ENCODE assay signal across 25 cellular contexts in genomic region chr1:156399355-156400125, GRCh38. TPM values are rescaled to one million over a fixed set of nuclear protein-coding genes. Genes with fewer than 3 reads are reported as not detected.
A peak's percentile ranks its signal among the peaks of the same experiment; 100 is the strongest.
DNase-seq lines count a peak whose midpoint lies in the region; ATAC-seq, FAIRE-seq and TF ChIP-seq lines count a peak whose summit lies in the region.
"Had no signal": no experiment of that assay in that cellular context is flagged by ENCODE, and none has a peak within 500 bp of the region (broad histone marks: within the 10 kb centered on the region; RNA-seq: fewer than 3 reads in every experiment).

No MANE protein-coding gene starts in this region.

- peaks cover 28 to 38% of the 10 kb centered on the region in 2 experiments for H3K4me1 Mint-ChIP-seq in H9
- H3K4me1 Mint-ChIP-seq: activated CD4-positive, alpha-beta memory T cell treated with anti-CD3 and anti-CD28 coated beads, Interleukin-2, amount 10 ng/mL, durations not matched to agents 7 days and 5 days; immature natural killer cell had no signal

- H3K27ac Mint-ChIP-seq in H9: peak overlapping the region; percentile 33 to 86 (median 46); a peak in 4 of 7 replicates
- H3K27ac Mint-ChIP-seq: activated CD4-positive, alpha-beta memory T cell treated with anti-CD3 and anti-CD28 coated beads, Interleukin-2, amount 10 ng/mL, durations not matched to agents 7 days and 5 days; immature natural killer cell; nephron progenitor cell; T-helper 2 cell treated with Interferon-gamma antibody and Interleukin-4, amounts not matched to agents 5 μg/mL and 100 μg/mL, for 36 hours had no signal

- no peak overlapping the region; the same call in 1 of the 2 replicates for H3K14ac ChIP-seq in H9 (ENCODE audit: insufficient read depth, low read length)

- H3K4me2 ChIP-seq in A549: no peak overlapping the region
- H3K4me2 ChIP-seq in H9 (ENCODE audit: insufficient read depth, insufficient read length, low read length): no peak overlapping the region
- H3K4me2 ChIP-seq: hepatocyte had no signal

- H4K20me1 ChIP-seq in H9 (ENCODE audit: control insufficient read depth, insufficient read depth, insufficient read length): no peaks in the 10 kb centered on the region

- H2BK12ac ChIP-seq in H9 (ENCODE audit: insufficient read length, low read depth, low read length): no peak overlapping the region

- no peak overlapping the region for H4K91ac ChIP-seq in H9 (ENCODE audit: insufficient read length, low read depth, low read length)

- WGBS in A549 (ENCODE audit: missing lambda C conversion rate): 86% methylated on average over 10 of the region's 10 CpGs
- WGBS in H9 (ENCODE audit: extremely low coverage, insufficient read length, low lambda C conversion rate): no CpG with 5 or more reads among the region's 10 CpGs

- no peak overlapping the region for H2BK20ac ChIP-seq in H9 (ENCODE audit: low read depth, low read length, poor library complexity, severe bottlenecking)

- H3K79me1 ChIP-seq in H9 (ENCODE audit: insufficient read depth, low read depth, low read length, poor library complexity, severe bottlenecking): no peaks in the 10 kb centered on the region

- peak overlapping the region; percentile 49 to 63; a peak in 5 of 6 replicates for H3K27ac ChIP-seq in A549
- H3K27ac ChIP-seq in H9 (ENCODE audit: insufficient read length, low read depth, low read length): no peak overlapping the region
- H3K27ac ChIP-seq in Panc1 (ENCODE audit: low read length): no peak overlapping the region
- peak overlapping the region; percentile 34 for H3K27ac ChIP-seq in foreskin keratinocyte
- H3K27ac ChIP-seq in tibial artery: no peak overlapping the region
- H3K27ac ChIP-seq: epithelial cell of prostate, hepatocyte, right lobe of liver, vagina had no signal

- intact Hi-C loops in Panc1 (cut with micrococcal nuclease; ENCODE audit: unreplicated experiment): no loop called here
- intact Hi-C loops in tibial artery (cut with DNase I; ENCODE audit: low total_unique reads): no loop called here

- H3K79me2 ChIP-seq in H9 (ENCODE audit: insufficient read depth, low read length): no peaks in the 10 kb centered on the region
- H3K79me2 ChIP-seq: hepatocyte had no signal

- no peak overlapping the region for H4K5ac ChIP-seq in H9 (ENCODE audit: insufficient read length, low read depth, low read length)

- no peak for TF ChIP-seq POLR2A in A549 (IDR thresholded peaks at IDR 0.05; ENCODE audit: low read length)

- no peak overlapping the region for H2BK15ac ChIP-seq in H9 (ENCODE audit: low read depth, low read length)

- H3K4me1 ChIP-seq in A549 (peaks cover 12% of the 10 kb centered on the region), H9 (ENCODE audit: insufficient read depth, low read length) (peaks cover 8% of the 10 kb centered on the region; the same call in 1 of the 2 replicates), Panc1 (ENCODE audit: control insufficient read depth, insufficient read depth, low read length) (no peaks in the 10 kb centered on the region), foreskin keratinocyte (no peaks in the 10 kb centered on the region), tibial artery (no peaks in the 10 kb centered on the region)
- H3K4me1 ChIP-seq: right lobe of liver, vagina had no signal

- H2BK5ac ChIP-seq in H9 (ENCODE audit: insufficient read length, low read length): no peak overlapping the region

- H3K9me3 ChIP-seq in A549: no peaks in the 10 kb centered on the region
- no peaks in the 10 kb centered on the region for H3K9me3 ChIP-seq in H9 (ENCODE audit: control insufficient read depth, low read depth, low read length)
- no peaks in the 10 kb centered on the region for H3K9me3 ChIP-seq in Panc1 (ENCODE audit: control insufficient read depth, insufficient read depth, low read depth, low read length)
- no peaks in the 10 kb centered on the region for H3K9me3 ChIP-seq in tibial artery
- H3K9me3 ChIP-seq: mucosa of descending colon, right lobe of liver, vagina had no signal

- ATAC-seq in A549 (peak in 1 of 2 experiments; percentile 41; a peak in 3 of 6 replicates), Panc1 (0 out of 2 replicates have a peak, but pooled peaks have one; percentile 23), foreskin keratinocyte (no peak), GM21528 (IDR thresholded peaks at IDR 0.05; ENCODE audit: low FRiP score, unreplicated experiment) (no peak)
- ATAC-seq: mucosa of descending colon, right lobe of liver had no signal

- no peaks in the 10 kb centered on the region for H3K23me2 ChIP-seq in H9 (ENCODE audit: insufficient read length, low read depth, low read length, poor library complexity, severe bottlenecking)

- no peak overlapping the region for H3K9ac ChIP-seq in H9 (ENCODE audit: extremely low read depth, insufficient read length, low read length)

- POLR2A ChIA-PET in A549 (lab: Yijun Ruan, JAX) (no interaction called here), Panc1 (lab: Charles Lee) (interaction anchor here (0.6 kb wide), 1 partner anchor 379 kb away, joined by 8 read pairs; the partner anchor contains the start of gene SSR2)

- no TSS peak for BruUV-seq in Panc1 (replicated peaks; lab: Mats Ljungman, UMichigan)

- H3K4ac ChIP-seq in H9 (ENCODE audit: low read depth, low read length): no peak overlapping the region

- H3K36me3 ChIP-seq in Panc1 (ENCODE audit: control insufficient read depth, insufficient read depth, low read length): no peaks in the 10 kb centered on the region
- no peaks in the 10 kb centered on the region for H3K36me3 ChIP-seq in tibial artery
- H3K36me3 ChIP-seq: right lobe of liver, vagina had no signal

- no peak overlapping the region for H3K4me3 ChIP-seq in A549
- H3K4me3 ChIP-seq in Panc1 (ENCODE audit: low read depth in 2 of 2, low read length in 2 of 2): no peak overlapping the region
- no peak overlapping the region for H3K4me3 ChIP-seq in tibial artery
- H3K4me3 ChIP-seq: hepatocyte, mucosa of descending colon, right lobe of liver, vagina had no signal

- H4K8ac ChIP-seq in H9 (replicated peaks; ENCODE audit: insufficient read length, low read depth, low read length): no peak overlapping the region

- H3K18ac ChIP-seq in H9 (ENCODE audit: insufficient read length, low read depth, low read length): no peak overlapping the region

- peaks cover 0 to 10% (median 0%) of the 10 kb centered on the region in 3 experiments; a peak in 5 of 7 replicates for H3K36me3 Mint-ChIP-seq in H9 (ENCODE audit: insufficient read depth in 1 of 3, low read depth in 3 of 3)
- H3K36me3 Mint-ChIP-seq: immature natural killer cell had no signal

- H2AK5ac ChIP-seq in H9 (ENCODE audit: insufficient read length, low read length): no peak overlapping the region

- no peak for TF ChIP-seq EP300 in A549 (IDR thresholded peaks at IDR 0.05)

- TF ChIP-seq RAD21 in A549 (conservative IDR thresholded peaks at IDR 0.05 in 1 of 2, IDR thresholded peaks at IDR 0.05 in 1 of 2): no peak

- no peak for FAIRE-seq in A549 (lab: Jason Lieb, UNC)

- peak in 1 of 2 experiments; percentile 52 for DNase-seq in A549 (ENCODE audit: low read depth in 1 of 2, low spot score in 1 of 2)
- DNase-seq in H9: no peak
- DNase-seq in Panc1 (ENCODE audit: low read depth, low spot score): no peak
- no peak for DNase-seq in foreskin keratinocyte
- DNase-seq in HCEC 1CT: no peak
- DNase-seq in tibial artery: no peak
- no peak for DNase-seq in foreskin melanocyte
- DNase-seq: activated CD4-positive, alpha-beta memory T cell treated with anti-CD3 and anti-CD28 coated beads, Interleukin-2, amount 10 ng/mL, durations not matched to agents 7 days and 5 days; activated CD4-positive, CD25-positive, alpha-beta regulatory T cell; activated naive CD4-positive, alpha-beta T cell; activated T-cell treated with anti-CD3 and anti-CD28 coated beads for 4 hours; immature natural killer cell; mucosa of descending colon; NCI-H1105; NCI-H2081 treated with DMSO at 0.1 percent for 48 hours; nephron progenitor cell; right lobe of liver had no signal

- H3K23ac ChIP-seq in H9 (ENCODE audit: insufficient read length, low read depth, low read length): no peak overlapping the region

- no peak overlapping the region for H3K56ac ChIP-seq in H9 (ENCODE audit: insufficient read length, low read depth, low read length)

- H3K4me3 Mint-ChIP-seq in H9: 0 out of 5 replicates have a peak overlapping the region, but pooled peaks of 1 of the 2 experiments have one; percentile 15
- H3K4me3 Mint-ChIP-seq: activated CD4-positive, alpha-beta memory T cell treated with anti-CD3 and anti-CD28 coated beads, Interleukin-2, amount 10 ng/mL, durations not matched to agents 7 days and 5 days; immature natural killer cell; nephron progenitor cell; T-helper 2 cell treated with Interferon-gamma antibody and Interleukin-4, amounts not matched to agents 5 μg/mL and 100 μg/mL, for 36 hours had no signal

- H3K27me3 Mint-ChIP-seq in H9 (ENCODE audit: low read depth): peaks cover 16% of the 10 kb centered on the region

- H2AFZ ChIP-seq in H9 (ENCODE audit: low read length): no peak overlapping the region
- H2AFZ ChIP-seq: hepatocyte had no signal

- CTCF ChIA-PET in A549 (lab: Yijun Ruan, JAX): interaction anchor here (0.7 to 31.5 kb wide), 8 partner anchors 11 to 209 kb away, joined by 3 to 543 read pairs (median 6); no protein-coding TSS in a partner anchor
- CTCF ChIA-PET in Panc1 (lab: Charles Lee): interaction anchor here (1.0 to 1.3 kb wide), 2 partner anchors 14 to 47 kb away, joined by 4 to 9 read pairs; no protein-coding TSS in a partner anchor

- in situ Hi-C loops in Panc1 (cut with HindIII; ENCODE audit: low pct_unique_long_range_greater_than_20kb, low sequenced_read_pairs): no loop called here

- TF ChIP-seq CTCF in A549 (IDR thresholded peaks at IDR 0.05) (no peak), H9 (conservative IDR thresholded peaks at IDR 0.05) (no peak), Panc1 (IDR thresholded peaks at IDR 0.05) (no peak), foreskin keratinocyte (conservative IDR thresholded peaks at IDR 0.05) (no peak), tibial artery (IDR thresholded peaks at IDR 0.05) (no peak)

- H2BK120ac ChIP-seq in H9 (ENCODE audit: low read depth, low read length, poor library complexity, severe bottlenecking): no peak overlapping the region

- H3K27me3 ChIP-seq in H9 (ENCODE audit: insufficient read depth, low read length): no peaks in the 10 kb centered on the region
- H3K27me3 ChIP-seq in Panc1 (ENCODE audit: control insufficient read depth, insufficient read depth, low read length): no peaks in the 10 kb centered on the region
- peaks cover 29% of the 10 kb centered on the region for H3K27me3 ChIP-seq in foreskin keratinocyte
- H3K27me3 ChIP-seq in tibial artery: peaks cover 0 to 51% of the 10 kb centered on the region in 2 donors
- H3K27me3 ChIP-seq: right lobe of liver, vagina had no signal

- H3K9me3 Mint-ChIP-seq in H9: peaks cover 3 to 4% of the 10 kb centered on the region in 2 experiments; a peak in 4 of 5 replicates
- H3K9me3 Mint-ChIP-seq: activated CD4-positive, alpha-beta memory T cell treated with anti-CD3 and anti-CD28 coated beads, Interleukin-2, amount 10 ng/mL, durations not matched to agents 7 days and 5 days; immature natural killer cell; T-helper 2 cell treated with Interferon-gamma antibody and Interleukin-4, amounts not matched to agents 5 μg/mL and 100 μg/mL, for 36 hours had no signal

- H3T11ph ChIP-seq in H9 (ENCODE audit: low read length): no peak overlapping the region

RNA-seq across cellular contexts. Expression of gene RHBG, which starts 30.5 kb away (rescaled TPM):
- polyA plus RNA-seq in A549 (2011; rRNA removed) (0.04 and 0.06 TPM in 2 replicates), A549 (2017; fragmentation: RNase III; extraction: RNeasy Plus Mini Kit Qiagen cat#74134 plus additional on column Dnase treatment) (0.08 TPM in 1 of 3 replicates, not detected in the others), foreskin keratinocyte (not detected in 2 replicates)
- 0.04 and 0.09 TPM in 2 replicates for polyA plus RNA-seq in A549 (2012; cell fraction: cytosol; rRNA removed)
- polyA plus RNA-seq in A549 (2012; cell fraction: nucleus; rRNA removed): 0.51 and 0.64 TPM in 2 replicates
- polyA minus RNA-seq in A549 (2011; rRNA and poly(A)+ RNA removed): 0.19 TPM in 1 of 2 replicates, not detected in the other
- total RNA-seq in H9 (2021) (1.4 and 1.5 TPM in 2 replicates), Panc1 (2021; ENCODE audit: unreplicated experiment) (0.28 TPM), foreskin keratinocyte (0.11 TPM in 1 of 2 replicates, not detected in the other)
- not detected for polyA plus RNA-seq in Panc1 (2012; ENCODE audit: insufficient read length)
- total RNA-seq: activated CD4-positive, alpha-beta memory T cell treated with anti-CD3 and anti-CD28 coated beads, Interleukin-2, amount 10 ng/mL, durations not matched to agents 7 days and 5 days; cardiac septum; mucosa of descending colon; NCI-H460; vagina had no signal
- polyA plus RNA-seq: AG04450, immature natural killer cell had no signal

Comparison
In these comparisons a context has a peak if more than half of its experiments do, and no peak if none do; other contexts are left out.
1. H3K27ac ChIP-seq: peak in A549 (2 of 2) and foreskin keratinocyte (single experiment); none in H9 (single experiment), Panc1 (single experiment) and tibial artery (0 of 2).